27 cellular contexts compared by ENCODE assay signal in the genomic region with DNA sequence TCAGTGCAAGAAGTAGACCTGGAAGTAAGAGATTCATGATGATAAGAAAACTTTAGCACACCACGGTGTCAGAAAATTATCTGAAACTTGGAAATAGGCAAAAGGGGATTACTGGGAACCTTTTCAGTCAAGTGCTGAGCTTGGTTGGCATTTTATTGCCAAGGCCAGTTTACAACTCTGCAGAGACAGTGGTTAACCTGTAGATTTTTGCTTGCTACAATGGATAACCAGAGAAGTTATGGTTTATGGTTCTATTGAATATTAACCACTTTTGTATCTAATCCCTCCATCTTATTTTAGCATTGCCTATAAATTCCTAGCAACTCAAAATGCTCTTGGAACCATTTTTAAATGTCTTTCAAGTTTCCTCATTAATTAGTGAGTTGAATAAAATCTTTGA. TPM values are rescaled to one million over a fixed set of nuclear protein-coding genes. Genes with fewer than 3 reads are reported as not detected.
"Had no signal": no experiment of that assay in that cellular context is flagged by ENCODE, and none has a peak within 500 bp of the region (broad histone marks: within the 10 kb centered on the region; RNA-seq: fewer than 3 reads in every experiment).

No MANE protein-coding gene starts in this region.

- ATAC-seq: stimulated activated effector memory CD8-positive, alpha-beta T cell treated with anti-CD3 and anti-CD28 coated beads, Interleukin-12 subunit alpha, Interleukin-12 subunit beta, amount 100 ng/mL, for 72 hours; stimulated activated memory B cell treated with anti-CD40 and anti-IgM and Interleukin-4, amounts not matched to agents 10 μg/mL and 1 μg/mL and 100 μg/mL, for 72 hours; stimulated activated naive B cell treated with anti-CD40 and anti-IgM and Interleukin-4, amounts not matched to agents 10 μg/mL and 1 μg/mL and 100 μg/mL, for 72 hours; stimulated activated naive CD8-positive, alpha-beta T cell treated with anti-CD3 and anti-CD28 coated beads, Interleukin-15, amount 100 ng/mL, for 72 hours; stimulated activated naive CD8-positive, alpha-beta T cell treated with anti-CD3 and anti-CD28 coated beads, Interleukin-15, Interleukin-2, amounts not matched to agents 100 U/mL and 50 U/mL, for 24 hours; upper lobe of right lung had no signal

- H3K36me3 ChIP-seq: stomach, suprapubic skin, thoracic aorta, thyroid gland, tibial artery, tibial nerve, transverse colon, upper lobe of left lung, upper lobe of right lung, uterus, vagina had no signal

- H3K4me1 ChIP-seq: suprapubic skin, testis, thyroid gland, tibial artery, tibial nerve, upper lobe of left lung, upper lobe of right lung, uterus, vagina had no signal

- DNase-seq: stimulated activated CD4-positive, alpha-beta T cell treated with anti-CD3 and anti-CD28 coated beads, Interleukin-2, amount 100 ng/mL, for 48 hours; stimulated activated CD4-positive, alpha-beta T cell treated with anti-CD3 and anti-CD28 coated beads, Interleukin-4, amount 100 ng/mL, for 1 hour; stimulated activated CD4-positive, alpha-beta T cell treated with anti-CD3 and anti-CD28 coated beads, Interleukin-4, amount 100 ng/mL, for 24 hours; stimulated activated CD4-positive, alpha-beta T cell treated with anti-CD3 and anti-CD28 coated beads, Interleukin-4, amount 100 ng/mL, for 4 hours; stimulated activated CD8-positive, alpha-beta memory T cell treated with anti-CD3 and anti-CD28 coated beads, Interleukin-4, amount 100 ng/mL, for 48 hours; stimulated activated naive B cell treated with anti-CD40 and anti-IgM and Interleukin-4, amounts not matched to agents 10 μg/mL and 1 μg/mL and 100 μg/mL, for 72 hours; stimulated activated naive CD4-positive, alpha-beta T cell; stimulated activated naive CD4-positive, alpha-beta T cell treated with Interleukin-2 at 50 U/mL for 16 hours; stimulated activated naive CD8-positive, alpha-beta T cell treated with anti-CD3 and anti-CD28 coated beads, Interleukin-15, amount 100 ng/mL, for 72 hours; stimulated activated naive CD8-positive, alpha-beta T cell treated with anti-CD3 and anti-CD28 coated beads, Interleukin-15, Interleukin-2, amounts not matched to agents 100 U/mL and 50 U/mL, for 24 hours; stomach; substantia nigra; testis; thyroid gland; tibial artery; transverse colon; trophoblast cell; upper lobe of left lung; upper lobe of right lung; uterus had no signal

- H3K4me3 ChIP-seq: stomach, suprapubic skin, testis, thoracic aorta, thyroid gland, tibial artery, tibial nerve, transverse colon, upper lobe of left lung, upper lobe of right lung, uterus, vagina had no signal

- H3K9me3 ChIP-seq: stomach, suprapubic skin, testis, thoracic aorta, thyroid gland, tibial artery, tibial nerve, transverse colon, upper lobe of left lung, upper lobe of right lung, uterus, vagina had no signal

RNA-seq across cellular contexts. Expression of a gene that starts 13.3 kb away (rescaled TPM):
- total RNA-seq: subcutaneous adipose tissue, suprapubic skin, thoracic aorta, upper lobe of right lung, vagina had no signal
